ENCODE assay signal across 8 cellular contexts in genomic region chr4:148834804-148835598, GRCh38.
DNase-seq lines count a peak whose midpoint lies in the region; ATAC-seq, FAIRE-seq and TF ChIP-seq lines count a peak whose summit lies in the region.

No MANE protein-coding gene starts in this region.

- H3K4me3 ChIP-seq in OCI-LY3 (ENCODE audit: low read length) = peak overlapping the region; percentile 44

- H4K20me1 ChIP-seq in OCI-LY3 (ENCODE audit: insufficient read depth, low read length) = no peaks in the 10 kb centered on the region

- peak; percentile 66 for FAIRE-seq in islet of Langerhans (lab: Jason Lieb, UNC)
- no peak for FAIRE-seq in D721Med (lab: Jason Lieb, UNC)

- no peaks in the 10 kb centered on the region for H3K36me3 ChIP-seq in OCI-LY3 (replicated peaks; ENCODE audit: low read depth, low read length)

- ATAC-seq in GM21786 (IDR thresholded peaks at IDR 0.05; ENCODE audit: unreplicated experiment) (peak; percentile 62), HG03521 (IDR thresholded peaks at IDR 0.05; ENCODE audit: unreplicated experiment) (no peak)

- H3K27ac ChIP-seq in OCI-LY3 (ENCODE audit: low read length) = peak overlapping the region; percentile 85

- H2AFZ ChIP-seq in OCI-LY3 (ENCODE audit: low read depth, low read length) = peak overlapping the region; percentile 84

- DNase-seq in AG08396 (ENCODE audit: low spot score) (peak; percentile 43), D721Med (ENCODE audit: insufficient read length, low spot score) (no peak), DMS79 (lab: John Stamatoyannopoulos, UW) (no peak), NCI-H2081 treated with DMSO at 0.1 percent for 48 hours (lab: John Stamatoyannopoulos, UW) (no peak)

- H3K9me3 ChIP-seq in OCI-LY3 (ENCODE audit: insufficient read depth, low read length) = no peaks in the 10 kb centered on the region

- peaks cover 25% of the 10 kb centered on the region for H3K4me1 ChIP-seq in OCI-LY3 (ENCODE audit: low read length)

- peak overlapping the region; percentile 61 for H3K4me2 ChIP-seq in OCI-LY3 (ENCODE audit: low read length)

- TF ChIP-seq CTCF in OCI-LY3 (IDR thresholded peaks at IDR 0.05; ENCODE audit: low read depth, low read length) (no peak), D721Med (IDR thresholded peaks at IDR 0.05; ENCODE audit: insufficient read depth, missing control alignments) (no peak)

- no peaks in the 10 kb centered on the region for H3K79me2 ChIP-seq in OCI-LY3 (ENCODE audit: low read length)

- H3K27me3 ChIP-seq in OCI-LY3 (ENCODE audit: low read depth, low read length) = no peaks in the 10 kb centered on the region

- H3K9ac ChIP-seq in OCI-LY3 (ENCODE audit: low read length) = peak overlapping the region; percentile 47; the same call in 1 of the 2 replicates
